In genomic region chr7:7181519-7182155, GRCh38 we compare ENCODE assay signal across 1 cellular context.
TF ChIP-seq lines count a peak whose summit lies in the region.

No MANE protein-coding gene starts in this region.

TF ChIP-seq in HepG2, 621 proteins besides CTCF, POLR2A, EP300 and RAD21 (continued from another document and continues in another):
- TF ChIP-seq ZNF280D (CRISPR knock-in tag; IDR thresholded peaks at IDR 0.05) (no peak), GTF2F1 (IDR thresholded peaks at IDR 0.05; ENCODE audit: low read length) (no peak), KDM5A (IDR thresholded peaks at IDR 0.05; ENCODE audit: borderline replicate concordance, low read length) (no peak), BCLAF1 (IDR thresholded peaks at IDR 0.05) (no peak), MIXL1 (CRISPR knock-in tag; IDR thresholded peaks at IDR 0.05) (no peak), ZNF3 (CRISPR knock-in tag; IDR thresholded peaks at IDR 0.05) (no peak), ZNF562 (CRISPR knock-in tag; IDR thresholded peaks at IDR 0.05; ENCODE audit: borderline replicate concordance) (0 out of 2 replicates have a peak, but pooled peaks have one; percentile 26), HOXA7 (CRISPR knock-in tag; IDR thresholded peaks at IDR 0.05) (no peak), FOXO1 (CRISPR knock-in tag; IDR thresholded peaks at IDR 0.05) (no peak), NFE2 (CRISPR knock-in tag; IDR thresholded peaks at IDR 0.05) (no peak), TFAP4 (IDR thresholded peaks at IDR 0.05; ENCODE audit: borderline replicate concordance, low read depth) (no peak), PHB2 (IDR thresholded peaks at IDR 0.05; ENCODE audit: partially characterized antibody) (no peak), TOE1 (CRISPR knock-in tag; IDR thresholded peaks at IDR 0.05) (0 out of 2 replicates have a peak, but pooled peaks have one; percentile 22), SOX5 (CRISPR knock-in tag; IDR thresholded peaks at IDR 0.05; ENCODE audit: borderline replicate concordance) (no peak), XRCC5 (optimal IDR thresholded peaks at IDR 0.05; ENCODE audit: low read length) (peak; percentile 10), YY1 (IDR thresholded peaks at IDR 0.05; ENCODE audit: insufficient read depth, insufficient replicate concordance, low read depth, low read length) (no peak), ETV6 (CRISPR knock-in tag; conservative IDR thresholded peaks at IDR 0.05) (no peak), TCF7 (IDR thresholded peaks at IDR 0.05; ENCODE audit: low read depth) (no peak), CREM (IDR thresholded peaks at IDR 0.05) (peak; percentile 38; the same call in 1 of the 2 replicates), CREM (CRISPR knock-in tag; IDR thresholded peaks at IDR 0.05) (no peak), ZNF75D (CRISPR knock-in tag; IDR thresholded peaks at IDR 0.05; ENCODE audit: borderline replicate concordance) (no peak), ZSCAN29 (CRISPR knock-in tag; conservative IDR thresholded peaks at IDR 0.05) (no peak), SAP130 (CRISPR knock-in tag; IDR thresholded peaks at IDR 0.05; ENCODE audit: low read depth) (peak; percentile 1; the same call in 1 of the 2 replicates), ZNF33B (CRISPR knock-in tag; IDR thresholded peaks at IDR 0.05) (no peak), MTF2 (CRISPR knock-in tag; IDR thresholded peaks at IDR 0.05; ENCODE audit: borderline replicate concordance) (no peak), ZNF121 (CRISPR knock-in tag; IDR thresholded peaks at IDR 0.05) (no peak), YEATS2 (CRISPR knock-in tag; IDR thresholded peaks at IDR 0.05; ENCODE audit: borderline replicate concordance) (no peak), ZNF333 (CRISPR knock-in tag; IDR thresholded peaks at IDR 0.05; ENCODE audit: borderline replicate concordance) (no peak), HHEX (CRISPR knock-in tag; IDR thresholded peaks at IDR 0.05) (no peak), BORCS8-MEF2B (CRISPR knock-in tag; IDR thresholded peaks at IDR 0.05) (no peak; the same call in 1 of the 2 replicates), ZNF350 (CRISPR knock-in tag; IDR thresholded peaks at IDR 0.05; ENCODE audit: borderline replicate concordance, low read depth) (no peak), THYN1 (CRISPR knock-in tag; IDR thresholded peaks at IDR 0.05; ENCODE audit: borderline replicate concordance, low read depth) (no peak)
- TF ChIP-seq, protein P1, sequence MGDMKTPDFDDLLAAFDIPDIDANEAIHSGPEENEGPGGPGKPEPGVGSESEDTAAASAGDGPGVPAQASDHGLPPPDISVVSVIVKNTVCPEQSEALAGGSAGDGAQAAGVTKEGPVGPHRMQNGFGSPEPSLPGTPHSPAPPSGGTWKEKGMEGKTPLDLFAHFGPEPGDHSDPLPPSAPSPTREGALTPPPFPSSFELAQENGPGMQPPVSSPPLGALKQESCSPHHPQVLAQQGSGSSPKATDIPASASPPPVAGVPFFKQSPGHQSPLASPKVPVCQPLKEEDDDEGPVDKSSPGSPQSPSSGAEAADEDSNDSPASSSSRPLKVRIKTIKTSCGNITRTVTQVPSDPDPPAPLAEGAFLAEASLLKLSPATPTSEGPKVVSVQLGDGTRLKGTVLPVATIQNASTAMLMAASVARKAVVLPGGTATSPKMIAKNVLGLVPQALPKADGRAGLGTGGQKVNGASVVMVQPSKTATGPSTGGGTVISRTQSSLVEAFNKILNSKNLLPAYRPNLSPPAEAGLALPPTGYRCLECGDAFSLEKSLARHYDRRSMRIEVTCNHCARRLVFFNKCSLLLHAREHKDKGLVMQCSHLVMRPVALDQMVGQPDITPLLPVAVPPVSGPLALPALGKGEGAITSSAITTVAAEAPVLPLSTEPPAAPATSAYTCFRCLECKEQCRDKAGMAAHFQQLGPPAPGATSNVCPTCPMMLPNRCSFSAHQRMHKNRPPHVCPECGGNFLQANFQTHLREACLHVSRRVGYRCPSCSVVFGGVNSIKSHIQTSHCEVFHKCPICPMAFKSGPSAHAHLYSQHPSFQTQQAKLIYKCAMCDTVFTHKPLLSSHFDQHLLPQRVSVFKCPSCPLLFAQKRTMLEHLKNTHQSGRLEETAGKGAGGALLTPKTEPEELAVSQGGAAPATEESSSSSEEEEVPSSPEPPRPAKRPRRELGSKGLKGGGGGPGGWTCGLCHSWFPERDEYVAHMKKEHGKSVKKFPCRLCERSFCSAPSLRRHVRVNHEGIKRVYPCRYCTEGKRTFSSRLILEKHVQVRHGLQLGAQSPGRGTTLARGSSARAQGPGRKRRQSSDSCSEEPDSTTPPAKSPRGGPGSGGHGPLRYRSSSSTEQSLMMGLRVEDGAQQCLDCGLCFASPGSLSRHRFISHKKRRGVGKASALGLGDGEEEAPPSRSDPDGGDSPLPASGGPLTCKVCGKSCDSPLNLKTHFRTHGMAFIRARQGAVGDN (CRISPR knock-in tag; IDR thresholded peaks at IDR 0.05), result no peak
- TF ChIP-seq, protein P2, sequence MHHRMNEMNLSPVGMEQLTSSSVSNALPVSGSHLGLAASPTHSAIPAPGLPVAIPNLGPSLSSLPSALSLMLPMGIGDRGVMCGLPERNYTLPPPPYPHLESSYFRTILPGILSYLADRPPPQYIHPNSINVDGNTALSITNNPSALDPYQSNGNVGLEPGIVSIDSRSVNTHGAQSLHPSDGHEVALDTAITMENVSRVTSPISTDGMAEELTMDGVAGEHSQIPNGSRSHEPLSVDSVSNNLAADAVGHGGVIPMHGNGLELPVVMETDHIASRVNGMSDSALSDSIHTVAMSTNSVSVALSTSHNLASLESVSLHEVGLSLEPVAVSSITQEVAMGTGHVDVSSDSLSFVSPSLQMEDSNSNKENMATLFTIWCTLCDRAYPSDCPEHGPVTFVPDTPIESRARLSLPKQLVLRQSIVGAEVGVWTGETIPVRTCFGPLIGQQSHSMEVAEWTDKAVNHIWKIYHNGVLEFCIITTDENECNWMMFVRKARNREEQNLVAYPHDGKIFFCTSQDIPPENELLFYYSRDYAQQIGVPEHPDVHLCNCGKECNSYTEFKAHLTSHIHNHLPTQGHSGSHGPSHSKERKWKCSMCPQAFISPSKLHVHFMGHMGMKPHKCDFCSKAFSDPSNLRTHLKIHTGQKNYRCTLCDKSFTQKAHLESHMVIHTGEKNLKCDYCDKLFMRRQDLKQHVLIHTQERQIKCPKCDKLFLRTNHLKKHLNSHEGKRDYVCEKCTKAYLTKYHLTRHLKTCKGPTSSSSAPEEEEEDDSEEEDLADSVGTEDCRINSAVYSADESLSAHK (CRISPR knock-in tag; IDR thresholded peaks at IDR 0.05; ENCODE audit: borderline replicate concordance), result no peak
- TF ChIP-seq, protein P3, sequence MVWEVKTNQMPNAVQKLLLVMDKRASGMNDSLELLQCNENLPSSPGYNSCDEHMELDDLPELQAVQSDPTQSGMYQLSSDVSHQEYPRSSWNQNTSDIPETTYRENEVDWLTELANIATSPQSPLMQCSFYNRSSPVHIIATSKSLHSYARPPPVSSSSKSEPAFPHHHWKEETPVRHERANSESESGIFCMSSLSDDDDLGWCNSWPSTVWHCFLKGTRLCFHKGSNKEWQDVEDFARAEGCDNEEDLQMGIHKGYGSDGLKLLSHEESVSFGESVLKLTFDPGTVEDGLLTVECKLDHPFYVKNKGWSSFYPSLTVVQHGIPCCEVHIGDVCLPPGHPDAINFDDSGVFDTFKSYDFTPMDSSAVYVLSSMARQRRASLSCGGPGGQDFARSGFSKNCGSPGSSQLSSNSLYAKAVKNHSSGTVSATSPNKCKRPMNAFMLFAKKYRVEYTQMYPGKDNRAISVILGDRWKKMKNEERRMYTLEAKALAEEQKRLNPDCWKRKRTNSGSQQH (CRISPR knock-in tag; IDR thresholded peaks at IDR 0.05; ENCODE audit: low read depth), result no peak
- TF ChIP-seq, protein P4, sequence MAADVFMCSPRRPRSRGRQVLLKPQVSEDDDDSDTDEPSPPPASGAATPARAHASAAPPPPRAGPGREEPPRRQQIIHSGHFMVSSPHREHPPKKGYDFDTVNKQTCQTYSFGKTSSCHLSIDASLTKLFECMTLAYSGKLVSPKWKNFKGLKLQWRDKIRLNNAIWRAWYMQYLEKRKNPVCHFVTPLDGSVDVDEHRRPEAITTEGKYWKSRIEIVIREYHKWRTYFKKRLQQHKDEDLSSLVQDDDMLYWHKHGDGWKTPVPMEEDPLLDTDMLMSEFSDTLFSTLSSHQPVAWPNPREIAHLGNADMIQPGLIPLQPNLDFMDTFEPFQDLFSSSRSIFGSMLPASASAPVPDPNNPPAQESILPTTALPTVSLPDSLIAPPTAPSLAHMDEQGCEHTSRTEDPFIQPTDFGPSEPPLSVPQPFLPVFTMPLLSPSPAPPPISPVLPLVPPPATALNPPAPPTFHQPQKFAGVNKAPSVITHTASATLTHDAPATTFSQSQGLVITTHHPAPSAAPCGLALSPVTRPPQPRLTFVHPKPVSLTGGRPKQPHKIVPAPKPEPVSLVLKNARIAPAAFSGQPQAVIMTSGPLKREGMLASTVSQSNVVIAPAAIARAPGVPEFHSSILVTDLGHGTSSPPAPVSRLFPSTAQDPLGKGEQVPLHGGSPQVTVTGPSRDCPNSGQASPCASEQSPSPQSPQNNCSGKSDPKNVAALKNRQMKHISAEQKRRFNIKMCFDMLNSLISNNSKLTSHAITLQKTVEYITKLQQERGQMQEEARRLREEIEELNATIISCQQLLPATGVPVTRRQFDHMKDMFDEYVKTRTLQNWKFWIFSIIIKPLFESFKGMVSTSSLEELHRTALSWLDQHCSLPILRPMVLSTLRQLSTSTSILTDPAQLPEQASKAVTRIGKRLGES (CRISPR knock-in tag; IDR thresholded peaks at IDR 0.05; ENCODE audit: borderline replicate concordance), result no peak
- TF ChIP-seq, protein P5, sequence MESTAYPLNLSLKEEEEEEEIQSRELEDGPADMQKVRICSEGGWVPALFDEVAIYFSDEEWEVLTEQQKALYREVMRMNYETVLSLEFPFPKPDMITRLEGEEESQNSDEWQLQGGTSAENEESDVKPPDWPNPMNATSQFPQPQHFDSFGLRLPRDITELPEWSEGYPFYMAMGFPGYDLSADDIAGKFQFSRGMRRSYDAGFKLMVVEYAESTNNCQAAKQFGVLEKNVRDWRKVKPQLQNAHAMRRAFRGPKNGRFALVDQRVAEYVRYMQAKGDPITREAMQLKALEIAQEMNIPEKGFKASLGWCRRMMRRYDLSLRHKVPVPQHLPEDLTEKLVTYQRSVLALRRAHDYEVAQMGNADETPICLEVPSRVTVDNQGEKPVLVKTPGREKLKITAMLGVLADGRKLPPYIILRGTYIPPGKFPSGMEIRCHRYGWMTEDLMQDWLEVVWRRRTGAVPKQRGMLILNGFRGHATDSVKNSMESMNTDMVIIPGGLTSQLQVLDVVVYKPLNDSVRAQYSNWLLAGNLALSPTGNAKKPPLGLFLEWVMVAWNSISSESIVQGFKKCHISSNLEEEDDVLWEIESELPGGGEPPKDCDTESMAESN (CRISPR knock-in tag; conservative IDR thresholded peaks at IDR 0.05), result no peak
- TF ChIP-seq, protein P6, sequence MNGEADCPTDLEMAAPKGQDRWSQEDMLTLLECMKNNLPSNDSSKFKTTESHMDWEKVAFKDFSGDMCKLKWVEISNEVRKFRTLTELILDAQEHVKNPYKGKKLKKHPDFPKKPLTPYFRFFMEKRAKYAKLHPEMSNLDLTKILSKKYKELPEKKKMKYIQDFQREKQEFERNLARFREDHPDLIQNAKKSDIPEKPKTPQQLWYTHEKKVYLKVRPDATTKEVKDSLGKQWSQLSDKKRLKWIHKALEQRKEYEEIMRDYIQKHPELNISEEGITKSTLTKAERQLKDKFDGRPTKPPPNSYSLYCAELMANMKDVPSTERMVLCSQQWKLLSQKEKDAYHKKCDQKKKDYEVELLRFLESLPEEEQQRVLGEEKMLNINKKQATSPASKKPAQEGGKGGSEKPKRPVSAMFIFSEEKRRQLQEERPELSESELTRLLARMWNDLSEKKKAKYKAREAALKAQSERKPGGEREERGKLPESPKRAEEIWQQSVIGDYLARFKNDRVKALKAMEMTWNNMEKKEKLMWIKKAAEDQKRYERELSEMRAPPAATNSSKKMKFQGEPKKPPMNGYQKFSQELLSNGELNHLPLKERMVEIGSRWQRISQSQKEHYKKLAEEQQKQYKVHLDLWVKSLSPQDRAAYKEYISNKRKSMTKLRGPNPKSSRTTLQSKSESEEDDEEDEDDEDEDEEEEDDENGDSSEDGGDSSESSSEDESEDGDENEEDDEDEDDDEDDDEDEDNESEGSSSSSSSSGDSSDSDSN (CRISPR knock-in tag; IDR thresholded peaks at IDR 0.05), result no peak
